ENCODE assay signal across 29 cellular contexts in genomic region chr18:77448046-77448445, GRCh38.
"Had no signal": no experiment of that assay in that cellular context is flagged by ENCODE, and none has a peak within 500 bp of the region (broad histone marks: within the 10 kb centered on the region; RNA-seq: fewer than 3 reads in every experiment).

No MANE protein-coding gene starts in this region.

- ATAC-seq: effector memory CD8-positive, alpha-beta T cell; esophagus mucosa; gastrocnemius medialis; heart right ventricle; left colon; left lobe of liver; left ventricle myocardium superior; lower lobe of right lung; mucosa of descending colon; naive thymus-derived CD8-positive, alpha-beta T cell had no signal

- H3K27ac Mint-ChIP-seq: dendritic cell treated with granulocyte-macrophage colony-stimulating factor and Interleukin-4, amounts not matched to agents 40 ng/mL and 50 ng/mL, for 4 days; endodermal cell; immature natural killer cell; mesothelial cell of epicardium; naive B cell; naive thymus-derived CD8-positive, alpha-beta T cell had no signal

- H3K9me3 Mint-ChIP-seq: dendritic cell treated with granulocyte-macrophage colony-stimulating factor and Interleukin-4, amounts not matched to agents 40 ng/mL and 50 ng/mL, for 4 days; effector memory CD8-positive, alpha-beta T cell; endodermal cell; immature natural killer cell; mesothelial cell of epicardium; naive thymus-derived CD8-positive, alpha-beta T cell had no signal

- H3K4me3 Mint-ChIP-seq: dendritic cell treated with granulocyte-macrophage colony-stimulating factor and Interleukin-4, amounts not matched to agents 40 ng/mL and 50 ng/mL, for 4 days; effector memory CD8-positive, alpha-beta T cell; endodermal cell; immature natural killer cell; mesothelial cell of epicardium; naive B cell; naive thymus-derived CD8-positive, alpha-beta T cell had no signal

- H3K4me1 Mint-ChIP-seq: immature natural killer cell; naive thymus-derived CD8-positive, alpha-beta T cell had no signal

- H3K4me3 ChIP-seq: esophagus squamous epithelium, gastrocnemius medialis, heart right ventricle, lower lobe of right lung, mucosa of descending colon had no signal

- H3K36me3 Mint-ChIP-seq: immature natural killer cell; mesothelial cell of epicardium; naive B cell; naive thymus-derived CD8-positive, alpha-beta T cell had no signal

- H3K36me3 ChIP-seq: esophagus squamous epithelium, gastrocnemius medialis, heart right ventricle, lower lobe of right lung had no signal

- H3K4me1 ChIP-seq: esophagus squamous epithelium, gastrocnemius medialis, heart right ventricle, lower lobe of right lung had no signal

- H3K9me3 ChIP-seq: esophagus squamous epithelium, gastrocnemius medialis, heart right ventricle, lower lobe of right lung, mucosa of descending colon had no signal

- H3K27me3 ChIP-seq: esophagus squamous epithelium, gastrocnemius medialis had no signal

- DNase-seq: cortex of kidney; effector CD8-positive, alpha-beta T cell; effector memory CD8-positive, alpha-beta T cell; endodermal cell; erythroblast; esophagus squamous epithelium; foreskin fibroblast; foreskin melanocyte; gastrocnemius medialis; glutamatergic neuron; head of caudate nucleus; heart right ventricle; hippocampal formation; immature natural killer cell; islet precursor cell; kidney; kidney glomerular epithelial cell; left colon; left ventricle myocardium superior; lower lobe of right lung; mesenchymal stem cell; mucosa of descending colon; naive B cell; naive thymus-derived CD8-positive, alpha-beta T cell had no signal

- H3K27ac ChIP-seq: epithelial cell of prostate, esophagus squamous epithelium, gastrocnemius medialis, heart right ventricle, lower lobe of right lung had no signal
